In the genomic region with DNA sequence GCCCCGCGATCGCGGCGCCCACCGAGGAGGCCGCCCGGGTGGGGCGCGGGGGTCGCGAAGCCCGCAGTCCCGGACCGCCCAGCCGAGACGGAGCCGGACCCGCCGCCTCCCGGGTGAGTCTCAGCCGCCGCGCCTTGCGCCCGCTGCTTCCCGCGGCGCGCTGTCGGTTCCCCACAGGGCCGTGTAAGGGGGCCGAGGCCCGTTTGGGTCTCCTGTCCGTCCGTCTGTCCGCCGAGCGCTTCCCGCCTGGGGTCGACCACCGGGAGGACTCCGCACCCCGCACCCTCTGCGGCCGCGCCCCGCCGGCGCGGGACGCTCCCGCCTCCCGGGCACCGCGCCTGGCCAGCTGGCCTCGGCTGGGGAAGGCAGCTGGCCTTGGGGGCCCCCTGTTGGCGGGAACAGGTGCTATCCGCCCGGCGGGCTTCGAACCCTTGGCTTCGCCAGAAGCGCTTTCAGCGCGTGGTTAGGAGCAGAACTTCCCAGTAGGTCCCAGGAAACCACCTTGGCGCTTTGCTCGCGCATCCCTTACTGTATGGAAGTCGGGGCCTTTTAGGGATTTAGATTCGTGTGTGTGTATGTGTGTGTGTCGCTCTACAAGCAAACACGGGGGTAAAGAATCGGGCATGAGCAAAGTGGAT, we compare ENCODE assay signal across 1 cellular context.
TF ChIP-seq lines count a peak whose summit lies in the region.

No MANE protein-coding gene starts in this region.

TF ChIP-seq in K562, 482 proteins besides CTCF, POLR2A, EP300 and RAD21 (continued from another document and continues in another):
- TF ChIP-seq, protein P1, sequence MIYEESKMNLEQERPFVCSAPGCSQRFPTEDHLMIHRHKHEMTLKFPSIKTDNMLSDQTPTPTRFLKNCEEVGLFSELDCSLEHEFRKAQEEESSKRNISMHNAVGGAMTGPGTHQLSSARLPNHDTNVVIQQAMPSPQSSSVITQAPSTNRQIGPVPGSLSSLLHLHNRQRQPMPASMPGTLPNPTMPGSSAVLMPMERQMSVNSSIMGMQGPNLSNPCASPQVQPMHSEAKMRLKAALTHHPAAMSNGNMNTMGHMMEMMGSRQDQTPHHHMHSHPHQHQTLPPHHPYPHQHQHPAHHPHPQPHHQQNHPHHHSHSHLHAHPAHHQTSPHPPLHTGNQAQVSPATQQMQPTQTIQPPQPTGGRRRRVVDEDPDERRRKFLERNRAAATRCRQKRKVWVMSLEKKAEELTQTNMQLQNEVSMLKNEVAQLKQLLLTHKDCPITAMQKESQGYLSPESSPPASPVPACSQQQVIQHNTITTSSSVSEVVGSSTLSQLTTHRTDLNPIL (CRISPR knock-in tag; IDR thresholded peaks at IDR 0.05): no peak
- TF ChIP-seq NFYB (IDR thresholded peaks at IDR 0.05; ENCODE audit: extremely low read depth, insufficient read length): no peak
- no peak for TF ChIP-seq ESRRB (CRISPR knock-in tag; IDR thresholded peaks at IDR 0.05; ENCODE audit: borderline replicate concordance)
- TF ChIP-seq RAD51 (IDR thresholded peaks at IDR 0.05; ENCODE audit: borderline replicate concordance, low read depth): no peak
- no peak for TF ChIP-seq HDAC2 (IDR thresholded peaks at IDR 0.05)
- TF ChIP-seq, protein P2, sequence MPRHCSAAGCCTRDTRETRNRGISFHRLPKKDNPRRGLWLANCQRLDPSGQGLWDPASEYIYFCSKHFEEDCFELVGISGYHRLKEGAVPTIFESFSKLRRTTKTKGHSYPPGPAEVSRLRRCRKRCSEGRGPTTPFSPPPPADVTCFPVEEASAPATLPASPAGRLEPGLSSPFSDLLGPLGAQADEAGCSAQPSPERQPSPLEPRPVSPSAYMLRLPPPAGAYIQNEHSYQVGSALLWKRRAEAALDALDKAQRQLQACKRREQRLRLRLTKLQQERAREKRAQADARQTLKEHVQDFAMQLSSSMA (CRISPR knock-in tag; IDR thresholded peaks at IDR 0.05): no peak
- TF ChIP-seq BMI1 (IDR thresholded peaks at IDR 0.05; ENCODE audit: low read length): no peak
- TF ChIP-seq MAZ (CRISPR knock-in tag; conservative IDR thresholded peaks at IDR 0.05 in 1 of 2, IDR thresholded peaks at IDR 0.05 in 1 of 2): 0 out of 4 replicates have a peak, but pooled peaks have one; percentile 14 to 71
- no peak for TF ChIP-seq SIRT6 (IDR thresholded peaks at IDR 0.05; ENCODE audit: low read depth, low read length)
- no peak for TF ChIP-seq ETV6 (IDR thresholded peaks at IDR 0.05; ENCODE audit: borderline replicate concordance in 1 of 2, low read depth in 2 of 2, low read length in 1 of 2)
- TF ChIP-seq ETV6 (CRISPR knock-in tag; IDR thresholded peaks at IDR 0.05; ENCODE audit: borderline replicate concordance): no peak
- no peak for TF ChIP-seq SMARCE1 (IDR thresholded peaks at IDR 0.05)
- TF ChIP-seq RFX7 (CRISPR knock-in tag; IDR thresholded peaks at IDR 0.05): no peak
- TF ChIP-seq, protein P3, sequence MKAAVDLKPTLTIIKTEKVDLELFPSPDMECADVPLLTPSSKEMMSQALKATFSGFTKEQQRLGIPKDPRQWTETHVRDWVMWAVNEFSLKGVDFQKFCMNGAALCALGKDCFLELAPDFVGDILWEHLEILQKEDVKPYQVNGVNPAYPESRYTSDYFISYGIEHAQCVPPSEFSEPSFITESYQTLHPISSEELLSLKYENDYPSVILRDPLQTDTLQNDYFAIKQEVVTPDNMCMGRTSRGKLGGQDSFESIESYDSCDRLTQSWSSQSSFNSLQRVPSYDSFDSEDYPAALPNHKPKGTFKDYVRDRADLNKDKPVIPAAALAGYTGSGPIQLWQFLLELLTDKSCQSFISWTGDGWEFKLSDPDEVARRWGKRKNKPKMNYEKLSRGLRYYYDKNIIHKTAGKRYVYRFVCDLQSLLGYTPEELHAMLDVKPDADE (conservative IDR thresholded peaks at IDR 0.05; ENCODE audit: control insufficient read depth, low read depth, low read length): no peak
- TF ChIP-seq GTF2A2 (tag; IDR thresholded peaks at IDR 0.05): no peak
- TF ChIP-seq TRIM28 (IDR thresholded peaks at IDR 0.05): no peak
- TF ChIP-seq, protein P4, sequence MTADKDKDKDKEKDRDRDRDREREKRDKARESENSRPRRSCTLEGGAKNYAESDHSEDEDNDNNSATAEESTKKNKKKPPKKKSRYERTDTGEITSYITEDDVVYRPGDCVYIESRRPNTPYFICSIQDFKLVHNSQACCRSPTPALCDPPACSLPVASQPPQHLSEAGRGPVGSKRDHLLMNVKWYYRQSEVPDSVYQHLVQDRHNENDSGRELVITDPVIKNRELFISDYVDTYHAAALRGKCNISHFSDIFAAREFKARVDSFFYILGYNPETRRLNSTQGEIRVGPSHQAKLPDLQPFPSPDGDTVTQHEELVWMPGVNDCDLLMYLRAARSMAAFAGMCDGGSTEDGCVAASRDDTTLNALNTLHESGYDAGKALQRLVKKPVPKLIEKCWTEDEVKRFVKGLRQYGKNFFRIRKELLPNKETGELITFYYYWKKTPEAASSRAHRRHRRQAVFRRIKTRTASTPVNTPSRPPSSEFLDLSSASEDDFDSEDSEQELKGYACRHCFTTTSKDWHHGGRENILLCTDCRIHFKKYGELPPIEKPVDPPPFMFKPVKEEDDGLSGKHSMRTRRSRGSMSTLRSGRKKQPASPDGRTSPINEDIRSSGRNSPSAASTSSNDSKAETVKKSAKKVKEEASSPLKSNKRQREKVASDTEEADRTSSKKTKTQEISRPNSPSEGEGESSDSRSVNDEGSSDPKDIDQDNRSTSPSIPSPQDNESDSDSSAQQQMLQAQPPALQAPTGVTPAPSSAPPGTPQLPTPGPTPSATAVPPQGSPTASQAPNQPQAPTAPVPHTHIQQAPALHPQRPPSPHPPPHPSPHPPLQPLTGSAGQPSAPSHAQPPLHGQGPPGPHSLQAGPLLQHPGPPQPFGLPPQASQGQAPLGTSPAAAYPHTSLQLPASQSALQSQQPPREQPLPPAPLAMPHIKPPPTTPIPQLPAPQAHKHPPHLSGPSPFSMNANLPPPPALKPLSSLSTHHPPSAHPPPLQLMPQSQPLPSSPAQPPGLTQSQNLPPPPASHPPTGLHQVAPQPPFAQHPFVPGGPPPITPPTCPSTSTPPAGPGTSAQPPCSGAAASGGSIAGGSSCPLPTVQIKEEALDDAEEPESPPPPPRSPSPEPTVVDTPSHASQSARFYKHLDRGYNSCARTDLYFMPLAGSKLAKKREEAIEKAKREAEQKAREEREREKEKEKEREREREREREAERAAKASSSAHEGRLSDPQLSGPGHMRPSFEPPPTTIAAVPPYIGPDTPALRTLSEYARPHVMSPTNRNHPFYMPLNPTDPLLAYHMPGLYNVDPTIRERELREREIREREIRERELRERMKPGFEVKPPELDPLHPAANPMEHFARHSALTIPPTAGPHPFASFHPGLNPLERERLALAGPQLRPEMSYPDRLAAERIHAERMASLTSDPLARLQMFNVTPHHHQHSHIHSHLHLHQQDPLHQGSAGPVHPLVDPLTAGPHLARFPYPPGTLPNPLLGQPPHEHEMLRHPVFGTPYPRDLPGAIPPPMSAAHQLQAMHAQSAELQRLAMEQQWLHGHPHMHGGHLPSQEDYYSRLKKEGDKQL (CRISPR knock-in tag; IDR thresholded peaks at IDR 0.05; ENCODE audit: borderline replicate concordance): no peak
- no peak for TF ChIP-seq NCOA6 (IDR thresholded peaks at IDR 0.05)
- TF ChIP-seq ZZZ3 (IDR thresholded peaks at IDR 0.05): no peak
- TF ChIP-seq ELF2 (CRISPR knock-in tag; IDR thresholded peaks at IDR 0.05): no peak
- TF ChIP-seq RB1 (IDR thresholded peaks at IDR 0.05; ENCODE audit: low read depth): peak; percentile 68
- TF ChIP-seq, protein P5, sequence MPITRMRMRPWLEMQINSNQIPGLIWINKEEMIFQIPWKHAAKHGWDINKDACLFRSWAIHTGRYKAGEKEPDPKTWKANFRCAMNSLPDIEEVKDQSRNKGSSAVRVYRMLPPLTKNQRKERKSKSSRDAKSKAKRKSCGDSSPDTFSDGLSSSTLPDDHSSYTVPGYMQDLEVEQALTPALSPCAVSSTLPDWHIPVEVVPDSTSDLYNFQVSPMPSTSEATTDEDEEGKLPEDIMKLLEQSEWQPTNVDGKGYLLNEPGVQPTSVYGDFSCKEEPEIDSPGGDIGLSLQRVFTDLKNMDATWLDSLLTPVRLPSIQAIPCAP (CRISPR knock-in tag; IDR thresholded peaks at IDR 0.05; ENCODE audit: borderline replicate concordance): no peak
- TF ChIP-seq CHD1 (IDR thresholded peaks at IDR 0.05; ENCODE audit: low read length): no peak
- no peak for TF ChIP-seq PCBP2 (IDR thresholded peaks at IDR 0.05; ENCODE audit: low read depth, low read length, poor library complexity, severe bottlenecking)
- TF ChIP-seq, protein P6, sequence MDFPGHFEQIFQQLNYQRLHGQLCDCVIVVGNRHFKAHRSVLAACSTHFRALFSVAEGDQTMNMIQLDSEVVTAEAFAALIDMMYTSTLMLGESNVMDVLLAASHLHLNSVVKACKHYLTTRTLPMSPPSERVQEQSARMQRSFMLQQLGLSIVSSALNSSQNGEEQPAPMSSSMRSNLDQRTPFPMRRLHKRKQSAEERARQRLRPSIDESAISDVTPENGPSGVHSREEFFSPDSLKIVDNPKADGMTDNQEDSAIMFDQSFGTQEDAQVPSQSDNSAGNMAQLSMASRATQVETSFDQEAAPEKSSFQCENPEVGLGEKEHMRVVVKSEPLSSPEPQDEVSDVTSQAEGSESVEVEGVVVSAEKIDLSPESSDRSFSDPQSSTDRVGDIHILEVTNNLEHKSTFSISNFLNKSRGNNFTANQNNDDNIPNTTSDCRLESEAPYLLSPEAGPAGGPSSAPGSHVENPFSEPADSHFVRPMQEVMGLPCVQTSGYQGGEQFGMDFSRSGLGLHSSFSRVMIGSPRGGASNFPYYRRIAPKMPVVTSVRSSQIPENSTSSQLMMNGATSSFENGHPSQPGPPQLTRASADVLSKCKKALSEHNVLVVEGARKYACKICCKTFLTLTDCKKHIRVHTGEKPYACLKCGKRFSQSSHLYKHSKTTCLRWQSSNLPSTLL (IDR thresholded peaks at IDR 0.05): no peak
- no peak for TF ChIP-seq SLC30A9 (CRISPR knock-in tag; IDR thresholded peaks at IDR 0.05)
- no peak for TF ChIP-seq NCOA4 (IDR thresholded peaks at IDR 0.05; ENCODE audit: partially characterized antibody)
- TF ChIP-seq KAT7 (CRISPR knock-in tag; IDR thresholded peaks at IDR 0.05; ENCODE audit: borderline replicate concordance): no peak
- no peak for TF ChIP-seq LARP7 (IDR thresholded peaks at IDR 0.05)
- TF ChIP-seq SIN3A (IDR thresholded peaks at IDR 0.05; ENCODE audit: borderline replicate concordance in 2 of 2, control insufficient read depth in 1 of 2, low read depth in 2 of 2, low read length in 2 of 2): peak in 1 of 2 experiments; percentile 33; a peak in 1 of 4 replicates
- no peak for TF ChIP-seq PHB2 (IDR thresholded peaks at IDR 0.05; ENCODE audit: low read depth)
- TF ChIP-seq ZFPM2 (CRISPR knock-in tag; IDR thresholded peaks at IDR 0.05): no peak
- no peak for TF ChIP-seq MYBL2 (IDR thresholded peaks at IDR 0.05; ENCODE audit: low read depth)
- no peak for TF ChIP-seq MYBL2 (CRISPR knock-in tag; IDR thresholded peaks at IDR 0.05; ENCODE audit: borderline replicate concordance)
- no peak for TF ChIP-seq PML (IDR thresholded peaks at IDR 0.05; ENCODE audit: low read length)
- TF ChIP-seq POLR2H (tag; IDR thresholded peaks at IDR 0.05; ENCODE audit: low read depth): no peak
- TF ChIP-seq, protein P7, sequence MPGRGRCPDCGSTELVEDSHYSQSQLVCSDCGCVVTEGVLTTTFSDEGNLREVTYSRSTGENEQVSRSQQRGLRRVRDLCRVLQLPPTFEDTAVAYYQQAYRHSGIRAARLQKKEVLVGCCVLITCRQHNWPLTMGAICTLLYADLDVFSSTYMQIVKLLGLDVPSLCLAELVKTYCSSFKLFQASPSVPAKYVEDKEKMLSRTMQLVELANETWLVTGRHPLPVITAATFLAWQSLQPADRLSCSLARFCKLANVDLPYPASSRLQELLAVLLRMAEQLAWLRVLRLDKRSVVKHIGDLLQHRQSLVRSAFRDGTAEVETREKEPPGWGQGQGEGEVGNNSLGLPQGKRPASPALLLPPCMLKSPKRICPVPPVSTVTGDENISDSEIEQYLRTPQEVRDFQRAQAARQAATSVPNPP (IDR thresholded peaks at IDR 0.05; ENCODE audit: borderline replicate concordance, insufficient read depth, insufficient read length): no peak
- TF ChIP-seq KAT8 (IDR thresholded peaks at IDR 0.05; ENCODE audit: low read depth): no peak
- peak; percentile 27 for TF ChIP-seq DACH1 (IDR thresholded peaks at IDR 0.05; ENCODE audit: partially characterized antibody)
